ENCODE assay signal across 1 cellular context in the genomic region with DNA sequence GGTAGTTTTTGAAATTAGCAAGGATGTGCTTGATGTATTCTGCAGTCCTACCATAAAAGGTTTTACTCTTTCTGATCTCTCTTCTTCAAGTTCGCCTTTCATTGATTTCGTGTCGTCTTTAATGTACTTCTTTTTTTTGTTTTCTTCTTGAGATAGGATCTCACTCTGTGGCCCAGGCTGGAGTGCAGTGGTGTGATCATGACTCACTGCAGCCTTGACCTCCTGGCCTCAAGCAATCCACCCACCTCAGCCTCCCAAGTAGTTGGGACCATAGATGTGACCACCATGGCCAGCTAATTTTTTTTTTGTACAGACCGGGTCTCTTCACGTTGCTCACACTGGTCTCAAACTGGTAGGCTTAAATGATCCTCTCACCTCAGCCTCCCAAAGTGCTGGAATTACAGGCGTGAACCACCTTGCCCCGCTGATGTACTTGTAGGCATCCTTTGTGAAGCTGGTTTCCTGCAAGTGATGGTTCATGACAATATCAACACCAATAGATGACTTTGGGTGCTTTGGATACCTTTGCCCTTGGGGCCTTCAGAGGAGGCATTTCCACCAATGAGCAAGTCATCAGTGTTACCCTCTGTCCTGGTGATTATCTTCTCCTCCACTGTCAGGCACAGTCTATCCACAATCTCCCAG.
TF ChIP-seq lines count a peak whose summit lies in the region.

No MANE protein-coding gene starts in this region.

TF ChIP-seq in K562, 482 proteins besides CTCF, POLR2A, EP300 and RAD21 (continued from another document and continues in another):
- TF ChIP-seq, protein P1, sequence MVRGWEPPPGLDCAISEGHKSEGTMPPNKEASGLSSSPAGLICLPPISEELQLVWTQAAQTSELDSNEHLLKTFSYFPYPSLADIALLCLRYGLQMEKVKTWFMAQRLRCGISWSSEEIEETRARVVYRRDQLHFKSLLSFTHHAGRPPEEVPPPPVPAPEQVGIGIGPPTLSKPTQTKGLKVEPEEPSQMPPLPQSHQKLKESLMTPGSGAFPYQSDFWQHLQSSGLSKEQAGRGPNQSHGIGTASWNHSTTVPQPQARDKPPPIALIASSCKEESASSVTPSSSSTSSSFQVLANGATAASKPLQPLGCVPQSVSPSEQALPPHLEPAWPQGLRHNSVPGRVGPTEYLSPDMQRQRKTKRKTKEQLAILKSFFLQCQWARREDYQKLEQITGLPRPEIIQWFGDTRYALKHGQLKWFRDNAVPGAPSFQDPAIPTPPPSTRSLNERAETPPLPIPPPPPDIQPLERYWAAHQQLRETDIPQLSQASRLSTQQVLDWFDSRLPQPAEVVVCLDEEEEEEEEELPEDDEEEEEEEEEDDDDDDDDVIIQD (CRISPR knock-in tag; IDR thresholded peaks at IDR 0.05) = no peak
- TF ChIP-seq ZNF311 (CRISPR knock-in tag; IDR thresholded peaks at IDR 0.05) = no peak
- TF ChIP-seq, protein P2, sequence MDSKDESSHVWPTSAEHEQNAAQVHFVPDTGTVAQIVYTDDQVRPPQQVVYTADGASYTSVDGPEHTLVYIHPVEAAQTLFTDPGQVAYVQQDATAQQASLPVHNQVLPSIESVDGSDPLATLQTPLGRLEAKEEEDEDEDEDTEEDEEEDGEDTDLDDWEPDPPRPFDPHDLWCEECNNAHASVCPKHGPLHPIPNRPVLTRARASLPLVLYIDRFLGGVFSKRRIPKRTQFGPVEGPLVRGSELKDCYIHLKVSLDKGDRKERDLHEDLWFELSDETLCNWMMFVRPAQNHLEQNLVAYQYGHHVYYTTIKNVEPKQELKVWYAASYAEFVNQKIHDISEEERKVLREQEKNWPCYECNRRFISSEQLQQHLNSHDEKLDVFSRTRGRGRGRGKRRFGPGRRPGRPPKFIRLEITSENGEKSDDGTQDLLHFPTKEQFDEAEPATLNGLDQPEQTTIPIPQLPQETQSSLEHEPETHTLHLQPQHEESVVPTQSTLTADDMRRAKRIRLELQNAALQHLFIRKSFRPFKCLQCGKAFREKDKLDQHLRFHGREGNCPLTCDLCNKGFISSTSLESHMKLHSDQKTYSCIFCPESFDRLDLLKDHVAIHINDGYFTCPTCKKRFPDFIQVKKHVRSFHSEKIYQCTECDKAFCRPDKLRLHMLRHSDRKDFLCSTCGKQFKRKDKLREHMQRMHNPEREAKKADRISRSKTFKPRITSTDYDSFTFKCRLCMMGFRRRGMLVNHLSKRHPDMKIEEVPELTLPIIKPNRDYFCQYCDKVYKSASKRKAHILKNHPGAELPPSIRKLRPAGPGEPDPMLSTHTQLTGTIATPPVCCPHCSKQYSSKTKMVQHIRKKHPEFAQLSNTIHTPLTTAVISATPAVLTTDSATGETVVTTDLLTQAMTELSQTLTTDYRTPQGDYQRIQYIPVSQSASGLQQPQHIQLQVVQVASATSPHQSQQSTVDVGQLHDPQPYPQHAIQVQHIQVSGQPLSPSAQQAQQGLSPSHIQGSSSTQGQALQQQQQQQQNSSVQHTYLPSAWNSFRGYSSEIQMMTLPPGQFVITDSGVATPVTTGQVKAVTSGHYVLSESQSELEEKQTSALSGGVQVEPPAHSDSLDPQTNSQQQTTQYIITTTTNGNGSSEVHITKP (IDR thresholded peaks at IDR 0.05; ENCODE audit: partially characterized antibody) = peak; percentile 18
- TF ChIP-seq TARDBP (IDR thresholded peaks at IDR 0.05) = no peak
- TF ChIP-seq SP2 (IDR thresholded peaks at IDR 0.05; ENCODE audit: extremely low read depth, low read depth, low read length, poor library complexity, severe bottlenecking) = no peak
- TF ChIP-seq SRSF3 (IDR thresholded peaks at IDR 0.05; ENCODE audit: insufficient read depth, low read length) = no peak
- TF ChIP-seq SMARCC2 (IDR thresholded peaks at IDR 0.05; ENCODE audit: low read depth) = no peak
- TF ChIP-seq CBFA2T3 (IDR thresholded peaks at IDR 0.05) = peak; percentile 32
- no peak for TF ChIP-seq CHD1 (IDR thresholded peaks at IDR 0.05; ENCODE audit: low read length)
- no peak for TF ChIP-seq MEF2D (tag; conservative IDR thresholded peaks at IDR 0.05; ENCODE audit: low read depth)
- no peak for TF ChIP-seq C11orf30 (IDR thresholded peaks at IDR 0.05; ENCODE audit: low read depth)
- TF ChIP-seq NFXL1 (CRISPR knock-in tag; IDR thresholded peaks at IDR 0.05) = no peak
- no peak for TF ChIP-seq ARHGAP35 (IDR thresholded peaks at IDR 0.05; ENCODE audit: partially characterized antibody)
- peak; percentile 97 for TF ChIP-seq ZNF121 (CRISPR knock-in tag; conservative IDR thresholded peaks at IDR 0.05)
- no peak for TF ChIP-seq POLR2AphosphoS2 (IDR thresholded peaks at IDR 0.05; ENCODE audit: low read length)
- TF ChIP-seq, protein P3, sequence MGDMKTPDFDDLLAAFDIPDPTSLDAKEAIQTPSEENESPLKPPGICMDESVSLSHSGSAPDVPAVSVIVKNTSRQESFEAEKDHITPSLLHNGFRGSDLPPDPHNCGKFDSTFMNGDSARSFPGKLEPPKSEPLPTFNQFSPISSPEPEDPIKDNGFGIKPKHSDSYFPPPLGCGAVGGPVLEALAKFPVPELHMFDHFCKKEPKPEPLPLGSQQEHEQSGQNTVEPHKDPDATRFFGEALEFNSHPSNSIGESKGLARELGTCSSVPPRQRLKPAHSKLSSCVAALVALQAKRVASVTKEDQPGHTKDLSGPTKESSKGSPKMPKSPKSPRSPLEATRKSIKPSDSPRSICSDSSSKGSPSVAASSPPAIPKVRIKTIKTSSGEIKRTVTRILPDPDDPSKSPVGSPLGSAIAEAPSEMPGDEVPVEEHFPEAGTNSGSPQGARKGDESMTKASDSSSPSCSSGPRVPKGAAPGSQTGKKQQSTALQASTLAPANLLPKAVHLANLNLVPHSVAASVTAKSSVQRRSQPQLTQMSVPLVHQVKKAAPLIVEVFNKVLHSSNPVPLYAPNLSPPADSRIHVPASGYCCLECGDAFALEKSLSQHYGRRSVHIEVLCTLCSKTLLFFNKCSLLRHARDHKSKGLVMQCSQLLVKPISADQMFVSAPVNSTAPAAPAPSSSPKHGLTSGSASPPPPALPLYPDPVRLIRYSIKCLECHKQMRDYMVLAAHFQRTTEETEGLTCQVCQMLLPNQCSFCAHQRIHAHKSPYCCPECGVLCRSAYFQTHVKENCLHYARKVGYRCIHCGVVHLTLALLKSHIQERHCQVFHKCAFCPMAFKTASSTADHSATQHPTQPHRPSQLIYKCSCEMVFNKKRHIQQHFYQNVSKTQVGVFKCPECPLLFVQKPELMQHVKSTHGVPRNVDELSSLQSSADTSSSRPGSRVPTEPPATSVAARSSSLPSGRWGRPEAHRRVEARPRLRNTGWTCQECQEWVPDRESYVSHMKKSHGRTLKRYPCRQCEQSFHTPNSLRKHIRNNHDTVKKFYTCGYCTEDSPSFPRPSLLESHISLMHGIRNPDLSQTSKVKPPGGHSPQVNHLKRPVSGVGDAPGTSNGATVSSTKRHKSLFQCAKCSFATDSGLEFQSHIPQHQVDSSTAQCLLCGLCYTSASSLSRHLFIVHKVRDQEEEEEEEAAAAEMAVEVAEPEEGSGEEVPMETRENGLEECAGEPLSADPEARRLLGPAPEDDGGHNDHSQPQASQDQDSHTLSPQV (IDR thresholded peaks at IDR 0.05) = no peak
- no peak for TF ChIP-seq HEY1 (CRISPR knock-in tag; IDR thresholded peaks at IDR 0.05; ENCODE audit: borderline replicate concordance)
- TF ChIP-seq SMARCE1 (IDR thresholded peaks at IDR 0.05) = peak; percentile 88
- TF ChIP-seq ZNF175 (CRISPR knock-in tag; IDR thresholded peaks at IDR 0.05; ENCODE audit: low read depth) = no peak
- TF ChIP-seq, protein P4, sequence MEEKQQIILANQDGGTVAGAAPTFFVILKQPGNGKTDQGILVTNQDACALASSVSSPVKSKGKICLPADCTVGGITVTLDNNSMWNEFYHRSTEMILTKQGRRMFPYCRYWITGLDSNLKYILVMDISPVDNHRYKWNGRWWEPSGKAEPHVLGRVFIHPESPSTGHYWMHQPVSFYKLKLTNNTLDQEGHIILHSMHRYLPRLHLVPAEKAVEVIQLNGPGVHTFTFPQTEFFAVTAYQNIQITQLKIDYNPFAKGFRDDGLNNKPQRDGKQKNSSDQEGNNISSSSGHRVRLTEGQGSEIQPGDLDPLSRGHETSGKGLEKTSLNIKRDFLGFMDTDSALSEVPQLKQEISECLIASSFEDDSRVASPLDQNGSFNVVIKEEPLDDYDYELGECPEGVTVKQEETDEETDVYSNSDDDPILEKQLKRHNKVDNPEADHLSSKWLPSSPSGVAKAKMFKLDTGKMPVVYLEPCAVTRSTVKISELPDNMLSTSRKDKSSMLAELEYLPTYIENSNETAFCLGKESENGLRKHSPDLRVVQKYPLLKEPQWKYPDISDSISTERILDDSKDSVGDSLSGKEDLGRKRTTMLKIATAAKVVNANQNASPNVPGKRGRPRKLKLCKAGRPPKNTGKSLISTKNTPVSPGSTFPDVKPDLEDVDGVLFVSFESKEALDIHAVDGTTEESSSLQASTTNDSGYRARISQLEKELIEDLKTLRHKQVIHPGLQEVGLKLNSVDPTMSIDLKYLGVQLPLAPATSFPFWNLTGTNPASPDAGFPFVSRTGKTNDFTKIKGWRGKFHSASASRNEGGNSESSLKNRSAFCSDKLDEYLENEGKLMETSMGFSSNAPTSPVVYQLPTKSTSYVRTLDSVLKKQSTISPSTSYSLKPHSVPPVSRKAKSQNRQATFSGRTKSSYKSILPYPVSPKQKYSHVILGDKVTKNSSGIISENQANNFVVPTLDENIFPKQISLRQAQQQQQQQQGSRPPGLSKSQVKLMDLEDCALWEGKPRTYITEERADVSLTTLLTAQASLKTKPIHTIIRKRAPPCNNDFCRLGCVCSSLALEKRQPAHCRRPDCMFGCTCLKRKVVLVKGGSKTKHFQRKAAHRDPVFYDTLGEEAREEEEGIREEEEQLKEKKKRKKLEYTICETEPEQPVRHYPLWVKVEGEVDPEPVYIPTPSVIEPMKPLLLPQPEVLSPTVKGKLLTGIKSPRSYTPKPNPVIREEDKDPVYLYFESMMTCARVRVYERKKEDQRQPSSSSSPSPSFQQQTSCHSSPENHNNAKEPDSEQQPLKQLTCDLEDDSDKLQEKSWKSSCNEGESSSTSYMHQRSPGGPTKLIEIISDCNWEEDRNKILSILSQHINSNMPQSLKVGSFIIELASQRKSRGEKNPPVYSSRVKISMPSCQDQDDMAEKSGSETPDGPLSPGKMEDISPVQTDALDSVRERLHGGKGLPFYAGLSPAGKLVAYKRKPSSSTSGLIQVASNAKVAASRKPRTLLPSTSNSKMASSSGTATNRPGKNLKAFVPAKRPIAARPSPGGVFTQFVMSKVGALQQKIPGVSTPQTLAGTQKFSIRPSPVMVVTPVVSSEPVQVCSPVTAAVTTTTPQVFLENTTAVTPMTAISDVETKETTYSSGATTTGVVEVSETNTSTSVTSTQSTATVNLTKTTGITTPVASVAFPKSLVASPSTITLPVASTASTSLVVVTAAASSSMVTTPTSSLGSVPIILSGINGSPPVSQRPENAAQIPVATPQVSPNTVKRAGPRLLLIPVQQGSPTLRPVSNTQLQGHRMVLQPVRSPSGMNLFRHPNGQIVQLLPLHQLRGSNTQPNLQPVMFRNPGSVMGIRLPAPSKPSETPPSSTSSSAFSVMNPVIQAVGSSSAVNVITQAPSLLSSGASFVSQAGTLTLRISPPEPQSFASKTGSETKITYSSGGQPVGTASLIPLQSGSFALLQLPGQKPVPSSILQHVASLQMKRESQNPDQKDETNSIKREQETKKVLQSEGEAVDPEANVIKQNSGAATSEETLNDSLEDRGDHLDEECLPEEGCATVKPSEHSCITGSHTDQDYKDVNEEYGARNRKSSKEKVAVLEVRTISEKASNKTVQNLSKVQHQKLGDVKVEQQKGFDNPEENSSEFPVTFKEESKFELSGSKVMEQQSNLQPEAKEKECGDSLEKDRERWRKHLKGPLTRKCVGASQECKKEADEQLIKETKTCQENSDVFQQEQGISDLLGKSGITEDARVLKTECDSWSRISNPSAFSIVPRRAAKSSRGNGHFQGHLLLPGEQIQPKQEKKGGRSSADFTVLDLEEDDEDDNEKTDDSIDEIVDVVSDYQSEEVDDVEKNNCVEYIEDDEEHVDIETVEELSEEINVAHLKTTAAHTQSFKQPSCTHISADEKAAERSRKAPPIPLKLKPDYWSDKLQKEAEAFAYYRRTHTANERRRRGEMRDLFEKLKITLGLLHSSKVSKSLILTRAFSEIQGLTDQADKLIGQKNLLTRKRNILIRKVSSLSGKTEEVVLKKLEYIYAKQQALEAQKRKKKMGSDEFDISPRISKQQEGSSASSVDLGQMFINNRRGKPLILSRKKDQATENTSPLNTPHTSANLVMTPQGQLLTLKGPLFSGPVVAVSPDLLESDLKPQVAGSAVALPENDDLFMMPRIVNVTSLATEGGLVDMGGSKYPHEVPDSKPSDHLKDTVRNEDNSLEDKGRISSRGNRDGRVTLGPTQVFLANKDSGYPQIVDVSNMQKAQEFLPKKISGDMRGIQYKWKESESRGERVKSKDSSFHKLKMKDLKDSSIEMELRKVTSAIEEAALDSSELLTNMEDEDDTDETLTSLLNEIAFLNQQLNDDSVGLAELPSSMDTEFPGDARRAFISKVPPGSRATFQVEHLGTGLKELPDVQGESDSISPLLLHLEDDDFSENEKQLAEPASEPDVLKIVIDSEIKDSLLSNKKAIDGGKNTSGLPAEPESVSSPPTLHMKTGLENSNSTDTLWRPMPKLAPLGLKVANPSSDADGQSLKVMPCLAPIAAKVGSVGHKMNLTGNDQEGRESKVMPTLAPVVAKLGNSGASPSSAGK (IDR thresholded peaks at IDR 0.05) = no peak
- no peak for TF ChIP-seq KLF10 (CRISPR knock-in tag; IDR thresholded peaks at IDR 0.05)
- TF ChIP-seq, protein P5, sequence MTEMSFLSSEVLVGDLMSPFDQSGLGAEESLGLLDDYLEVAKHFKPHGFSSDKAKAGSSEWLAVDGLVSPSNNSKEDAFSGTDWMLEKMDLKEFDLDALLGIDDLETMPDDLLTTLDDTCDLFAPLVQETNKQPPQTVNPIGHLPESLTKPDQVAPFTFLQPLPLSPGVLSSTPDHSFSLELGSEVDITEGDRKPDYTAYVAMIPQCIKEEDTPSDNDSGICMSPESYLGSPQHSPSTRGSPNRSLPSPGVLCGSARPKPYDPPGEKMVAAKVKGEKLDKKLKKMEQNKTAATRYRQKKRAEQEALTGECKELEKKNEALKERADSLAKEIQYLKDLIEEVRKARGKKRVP (CRISPR knock-in tag; IDR thresholded peaks at IDR 0.05) = no peak
- TF ChIP-seq, protein P6, sequence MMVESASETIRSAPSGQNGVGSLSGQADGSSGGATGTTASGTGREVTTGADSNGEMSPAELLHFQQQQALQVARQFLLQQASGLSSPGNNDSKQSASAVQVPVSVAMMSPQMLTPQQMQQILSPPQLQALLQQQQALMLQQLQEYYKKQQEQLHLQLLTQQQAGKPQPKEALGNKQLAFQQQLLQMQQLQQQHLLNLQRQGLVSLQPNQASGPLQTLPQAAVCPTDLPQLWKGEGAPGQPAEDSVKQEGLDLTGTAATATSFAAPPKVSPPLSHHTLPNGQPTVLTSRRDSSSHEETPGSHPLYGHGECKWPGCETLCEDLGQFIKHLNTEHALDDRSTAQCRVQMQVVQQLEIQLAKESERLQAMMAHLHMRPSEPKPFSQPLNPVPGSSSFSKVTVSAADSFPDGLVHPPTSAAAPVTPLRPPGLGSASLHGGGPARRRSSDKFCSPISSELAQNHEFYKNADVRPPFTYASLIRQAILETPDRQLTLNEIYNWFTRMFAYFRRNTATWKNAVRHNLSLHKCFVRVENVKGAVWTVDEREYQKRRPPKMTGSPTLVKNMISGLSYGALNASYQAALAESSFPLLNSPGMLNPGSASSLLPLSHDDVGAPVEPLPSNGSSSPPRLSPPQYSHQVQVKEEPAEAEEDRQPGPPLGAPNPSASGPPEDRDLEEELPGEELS (CRISPR knock-in tag; IDR thresholded peaks at IDR 0.05; ENCODE audit: borderline replicate concordance) = no peak
- TF ChIP-seq ZNF140 (CRISPR knock-in tag; IDR thresholded peaks at IDR 0.05) = no peak
- TF ChIP-seq MAFG (tag; conservative IDR thresholded peaks at IDR 0.05) = no peak
- TF ChIP-seq TRIM24 (IDR thresholded peaks at IDR 0.05) = peak in 1 of 2 experiments; percentile 40; a peak in 1 of 4 replicates
- TF ChIP-seq EHMT2 (IDR thresholded peaks at IDR 0.05) = peak; percentile 38; the same call in 1 of the 2 replicates
- TF ChIP-seq SIRT6 (IDR thresholded peaks at IDR 0.05; ENCODE audit: low read depth, low read length) = no peak
- TF ChIP-seq HOXB6 (CRISPR knock-in tag; IDR thresholded peaks at IDR 0.05; ENCODE audit: borderline replicate concordance) = no peak
- peak; percentile 92 for TF ChIP-seq JUND (IDR thresholded peaks at IDR 0.05; ENCODE audit: borderline replicate concordance, low read depth, low read length)
- TF ChIP-seq JUND (tag; IDR thresholded peaks at IDR 0.05; ENCODE audit: borderline replicate concordance, low read depth, low read length) = peak; percentile 79; the same call in 1 of the 3 replicates
